ENCODE assay signal across 13 cellular contexts in the genomic region with DNA sequence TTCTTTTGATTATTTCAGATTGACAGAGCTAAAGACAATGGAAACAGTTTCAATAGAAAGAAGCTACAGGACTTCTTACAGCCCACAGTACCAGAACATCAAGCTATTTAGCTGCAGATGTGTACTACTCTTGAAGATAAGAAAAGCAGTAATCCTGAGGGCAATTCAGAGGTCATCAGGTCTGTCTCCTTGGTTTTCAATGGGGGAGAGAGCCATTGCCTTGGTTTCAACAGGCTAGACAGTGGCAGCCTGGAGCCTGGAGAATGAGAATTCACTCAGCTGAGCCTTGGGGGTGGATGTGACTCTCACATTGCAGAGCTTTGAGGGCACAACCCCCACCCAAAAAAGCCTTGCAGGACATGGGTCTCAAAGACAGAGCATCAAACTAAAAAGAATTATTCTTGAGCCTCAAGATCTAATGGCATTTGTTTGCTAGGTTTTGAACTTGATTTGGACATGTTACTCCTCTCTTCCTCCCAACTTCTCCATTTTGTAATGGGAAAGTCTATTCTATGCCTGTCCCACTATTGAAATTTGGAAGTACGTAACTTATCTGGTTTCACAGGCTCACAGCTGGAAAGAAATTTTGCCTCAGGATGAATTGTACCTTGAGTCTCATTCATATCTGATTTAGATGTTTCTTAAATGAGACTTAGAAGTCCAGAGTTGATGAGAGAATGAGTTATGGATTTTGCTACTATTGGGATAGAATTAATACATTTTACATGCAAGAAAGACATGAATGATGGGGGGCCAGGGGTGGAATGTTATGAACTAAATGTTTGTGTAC. TPM values are rescaled to one million over a fixed set of nuclear protein-coding genes. Genes with fewer than 3 reads are reported as not detected.
DNase-seq lines count a peak whose midpoint lies in the region; ATAC-seq, FAIRE-seq and TF ChIP-seq lines count a peak whose summit lies in the region.
"Had no signal": no experiment of that assay in that cellular context is flagged by ENCODE, and none has a peak within 500 bp of the region (broad histone marks: within the 10 kb centered on the region; RNA-seq: fewer than 3 reads in every experiment).

No MANE protein-coding gene starts in this region.

- no peaks in the 10 kb centered on the region for H3K79me1 ChIP-seq in mesendoderm (ENCODE audit: low read length)

- CTCF ChIA-PET in HepG2 (lab: Yijun Ruan, JAX; ENCODE audit: low intra/inter-chr PET ratio, low total read pairs), result no interaction called here

- peaks cover 2% of the 10 kb centered on the region for H3K36me3 Mint-ChIP-seq in chondrocyte (ENCODE audit: low read depth)
- H3K36me3 Mint-ChIP-seq: naive B cell had no signal

- no peaks in the 10 kb centered on the region for H3K9me3 Mint-ChIP-seq in chondrocyte (ENCODE audit: low read depth)

- H2BK5ac ChIP-seq in mesendoderm (ENCODE audit: low read length), result peak overlapping the region; percentile 93

- no peak overlapping the region for H4K5ac ChIP-seq in mesendoderm (ENCODE audit: low read length)

- H3K27me3 ChIP-seq in heart left ventricle, result no peaks in the 10 kb centered on the region
- H3K27me3 ChIP-seq in mesendoderm (ENCODE audit: insufficient read depth, low read length, poor library complexity), result no peaks in the 10 kb centered on the region
- no peaks in the 10 kb centered on the region for H3K27me3 ChIP-seq in upper lobe of left lung
- no peaks in the 10 kb centered on the region for H3K27me3 ChIP-seq in HepG2 (ENCODE audit: control insufficient read depth in 1 of 2, insufficient read depth in 2 of 2, low read length in 2 of 2)

- BruUV-seq in HepG2 (replicated peaks; lab: Mats Ljungman, UMichigan), result no TSS peak

- H3K4ac ChIP-seq in mesendoderm (ENCODE audit: low read depth, low read length), result peak overlapping the region; percentile 94

- H3K4me1 ChIP-seq in heart left ventricle (peaks cover 0 to 45% (median 12%) of the 10 kb centered on the region in 12 donors), mesendoderm (ENCODE audit: control insufficient read depth, low read depth, low read length) (peaks cover 5% of the 10 kb centered on the region), upper lobe of left lung (peaks cover 22 to 36% (median 29%) of the 10 kb centered on the region in 4 donors), HepG2 (ENCODE audit: insufficient read depth, low read length) (peaks cover 22% of the 10 kb centered on the region)

- no peak for TF ChIP-seq RAD21 in HepG2 (CRISPR knock-in tag; IDR thresholded peaks at IDR 0.05)

- TF ChIP-seq CTCF in heart left ventricle (IDR thresholded peaks at IDR 0.05) (no peak), chondrocyte (IDR thresholded peaks at IDR 0.05) (no peak), upper lobe of left lung (IDR thresholded peaks at IDR 0.05) (no peak), HepG2 (CRISPR knock-in tag; IDR thresholded peaks at IDR 0.05) (no peak)

- 87 to 94% (median 89%) methylated on average over 1 of the region's 1 CpG for WGBS in heart left ventricle, 4 donors
- WGBS in mesendoderm (ENCODE audit: extremely low coverage, insufficient coverage, low lambda C conversion rate), result no CpG with 5 or more reads among the region's 1 CpG
- WGBS in upper lobe of left lung, 2 donors, result 79 to 94% methylated on average over 1 of the region's 1 CpG
- WGBS in HepG2 (ENCODE audit: low lambda C conversion rate), result 93% methylated on average over 1 of the region's 1 CpG

- H2BK15ac ChIP-seq in mesendoderm (replicated peaks; ENCODE audit: low read depth), result peak overlapping the region; percentile 57

- peak overlapping the region; percentile 100 for H2BK120ac ChIP-seq in mesendoderm (ENCODE audit: low read depth, low read length)

- H2AK5ac ChIP-seq in mesendoderm (ENCODE audit: low read length), result peak overlapping the region; percentile 57

- H4K20me1 ChIP-seq in HepG2 (ENCODE audit: insufficient read depth, low read length), result no peaks in the 10 kb centered on the region

- TF ChIP-seq POLR2A in heart left ventricle (IDR thresholded peaks at IDR 0.05) (no peak), upper lobe of left lung (IDR thresholded peaks at IDR 0.05) (no peak), HepG2 (IDR thresholded peaks at IDR 0.05; ENCODE audit: insufficient read depth in 1 of 2, low read depth in 2 of 2, low read length in 2 of 2) (no peak)

- peak overlapping the region; percentile 56 for H3K56ac ChIP-seq in mesendoderm (ENCODE audit: low read length)

- POLR2A ChIA-PET in HepG2 (lab: Yijun Ruan, JAX), result no interaction called here

- in situ Hi-C loops in HepG2 (cut with HindIII; ENCODE audit: extremely low pct_ligation_motif_present, low pct_unique_long_range_greater_than_20kb), result no loop called here

- TF ChIP-seq EP300 in upper lobe of left lung (IDR thresholded peaks at IDR 0.05) (no peak), HepG2 (IDR thresholded peaks at IDR 0.05; ENCODE audit: low read depth in 2 of 2, low read length in 2 of 2) (no peak), HepG2 (CRISPR knock-in tag; IDR thresholded peaks at IDR 0.05; ENCODE audit: borderline replicate concordance) (no peak)

- FAIRE-seq in HepG2 (lab: Jason Lieb, UNC) (no peak), HTR-8/SVneo (lab: Jason Lieb, UNC) (no peak)
- FAIRE-seq: A204.1 had no signal

- H3K27ac Mint-ChIP-seq in chondrocyte (ENCODE audit: unreplicated experiment), result peak overlapping the region; percentile 42
- H3K27ac Mint-ChIP-seq: activated naive CD8-positive, alpha-beta T cell treated with anti-CD3 and anti-CD28 coated beads, Interleukin-2, amount 10 ng/mL, durations not matched to agents 7 days and 5 days had no signal

- H4K8ac ChIP-seq in mesendoderm (ENCODE audit: low read depth, low read length), result peak overlapping the region; percentile 81

- intact Hi-C loops in heart left ventricle (cut with DNase I) (loop anchor here in 5 of 10 donors (2.0 to 5.0 kb wide), 2 partner anchors 35 to 37 kb away; partner anchors contain the start of gene PLSCR1 (in 5 of the 5)), Right ventricle myocardium superior (cut with DNase I) (no loop called here), HepG2 (cut with micrococcal nuclease; ENCODE audit: unreplicated experiment) (no loop called here)

- H3K36me3 ChIP-seq in heart left ventricle, result peaks cover 0 to 4% (median 0%) of the 10 kb centered on the region in 9 donors
- no peaks in the 10 kb centered on the region for H3K36me3 ChIP-seq in mesendoderm (ENCODE audit: control insufficient read depth, insufficient read depth, low read length)
- H3K36me3 ChIP-seq in upper lobe of left lung, result peaks cover 0 to 4% (median 0%) of the 10 kb centered on the region in 4 donors
- no peaks in the 10 kb centered on the region for H3K36me3 ChIP-seq in HepG2 (replicated peaks in 1 of 2; ENCODE audit: control insufficient read depth in 1 of 2, insufficient read depth in 2 of 2, low read length in 2 of 2)

- no peak overlapping the region for H3K9ac ChIP-seq in mesendoderm (ENCODE audit: low read length)
- H3K9ac ChIP-seq in HepG2 (ENCODE audit: insufficient read depth, low read depth, low read length), result no peak overlapping the region

- H3K27ac ChIP-seq in heart left ventricle (peak overlapping the region in 10 of 12 donors; percentile 38 to 80 (median 62)), mesendoderm (ENCODE audit: low read depth, low read length) (peak overlapping the region; percentile 84), upper lobe of left lung (peak overlapping the region in 3 of 4 donors; percentile 1 to 56 (median 56)), HepG2 (ENCODE audit: extremely low read length, insufficient read depth, low read length) (no peak overlapping the region)

- no peak for ATAC-seq in heart left ventricle
- no peak for ATAC-seq in Right ventricle myocardium superior (ENCODE audit: poor library complexity)
- no peak for ATAC-seq in upper lobe of left lung (ENCODE audit: low FRiP score in 2 of 2)
- no peak for ATAC-seq in HepG2

- H3K4me3 Mint-ChIP-seq in chondrocyte (ENCODE audit: unreplicated experiment), result no peak overlapping the region
- H3K4me3 Mint-ChIP-seq: activated naive CD8-positive, alpha-beta T cell treated with anti-CD3 and anti-CD28 coated beads, Interleukin-2, amount 10 ng/mL, durations not matched to agents 7 days and 5 days; naive B cell had no signal

- no peaks in the 10 kb centered on the region for H3K9me3 ChIP-seq in heart left ventricle
- H3K9me3 ChIP-seq in upper lobe of left lung, result no peaks in the 10 kb centered on the region
- no peaks in the 10 kb centered on the region for H3K9me3 ChIP-seq in HepG2 (ENCODE audit: low read length)

- H3K79me2 ChIP-seq in mesendoderm (ENCODE audit: control insufficient read depth, insufficient read depth, low read length) (no peaks in the 10 kb centered on the region), HepG2 (ENCODE audit: insufficient read depth, low read length) (no peaks in the 10 kb centered on the region)

- no peak overlapping the region for H3K23ac ChIP-seq in mesendoderm (ENCODE audit: low read length)

- DNase-seq in heart left ventricle, result no peak
- DNase-seq in Right ventricle myocardium superior, result no peak
- DNase-seq in chondrocyte (ENCODE audit: low spot score), result no peak
- DNase-seq in mesendoderm, result peak; percentile 86
- DNase-seq in upper lobe of left lung, result no peak
- DNase-seq in HepG2 (ENCODE audit: low spot score), result no peak
- DNase-seq in HTR-8/SVneo (ENCODE audit: insufficient read length, low spot score), result no peak
- DNase-seq in anterior cingulate cortex (lab: John Stamatoyannopoulos, UW), result no peak
- DNase-seq: activated naive CD8-positive, alpha-beta T cell treated with anti-CD3 and anti-CD28 coated beads, Interleukin-2, amount 10 ng/mL, durations not matched to agents 7 days and 5 days; COR-L47; naive B cell had no signal

- H2AFZ ChIP-seq in HepG2 (ENCODE audit: low read length), result no peak overlapping the region

- peak overlapping the region; percentile 97 for H3K18ac ChIP-seq in mesendoderm (ENCODE audit: low read length)

- peaks cover 49% of the 10 kb centered on the region for H3K4me1 Mint-ChIP-seq in chondrocyte (ENCODE audit: low read depth)
- H3K4me1 Mint-ChIP-seq: naive B cell had no signal

- H3K4me2 ChIP-seq in mesendoderm (ENCODE audit: low read length) (no peak overlapping the region), HepG2 (ENCODE audit: low read depth, low read length) (no peak overlapping the region)

- H3K27me3 Mint-ChIP-seq in chondrocyte (ENCODE audit: low read depth), result no peaks in the 10 kb centered on the region
- H3K27me3 Mint-ChIP-seq: activated naive CD8-positive, alpha-beta T cell treated with anti-CD3 and anti-CD28 coated beads, Interleukin-2, amount 10 ng/mL, durations not matched to agents 7 days and 5 days; naive B cell had no signal

- H3K4me3 ChIP-seq in heart left ventricle (no peak overlapping the region), mesendoderm (ENCODE audit: low read length) (no peak overlapping the region), upper lobe of left lung (no peak overlapping the region), HepG2 (replicated peaks in 1 of 3; ENCODE audit: insufficient read depth in 1 of 3, low read depth in 2 of 3, low read length in 3 of 3) (no peak overlapping the region)

RNA-seq across cellular contexts. Expression of gene PLSCR1, which starts 36.9 kb away (rescaled TPM):
- 100 to 1,000 TPM in 1 of 9 donors, 10 to 100 TPM in 8; 17.4 to 113 (median 35.7) TPM for total RNA-seq in heart left ventricle
- polyA plus RNA-seq in heart left ventricle, result 10 to 100 TPM in 1 of 2 donors, 1 to 10 TPM in 1; 6.9 to 23.0 TPM
- 26.0 TPM for total RNA-seq in Right ventricle myocardium superior
- total RNA-seq in chondrocyte, result 21.5 to 34.6 TPM (median 23.9 TPM) in 3 replicates
- polyA plus RNA-seq in mesendoderm (2013, experiment 1 of 2), result 55.1 TPM
- 57.2 TPM for polyA plus RNA-seq in mesendoderm (2013, experiment 2 of 2)
- total RNA-seq in upper lobe of left lung, result 100 to 1,000 TPM in 3 of 6 donors, 10 to 100 TPM in 3; 77.4 to 173 (median 97.0) TPM
- total RNA-seq in HepG2 (2016; rRNA removed; fragmentation: Illumina TruSeq; extraction: Trizol), result 34.1 and 44.3 TPM in 2 replicates
- 8.3 and 8.7 TPM in 2 replicates for total RNA-seq in HepG2 (2016; cell fraction: cytosol; rRNA removed; fragmentation: Illumina TruSeq; extraction: Trizol; ENCODE audit: low read depth)
- 31.6 and 41.7 TPM in 2 replicates for total RNA-seq in HepG2 (2016; cell fraction: insoluble cytoplasmic fraction; rRNA removed; fragmentation: Illumina TruSeq; extraction: Trizol)
- total RNA-seq in HepG2 (2016; cell fraction: membrane; rRNA removed; fragmentation: Illumina TruSeq; extraction: Trizol), result 13.6 and 15.2 TPM in 2 replicates
- total RNA-seq in HepG2 (2016; cell fraction: nucleus; rRNA removed; fragmentation: Illumina TruSeq; extraction: Trizol), result 28.8 and 32.0 TPM in 2 replicates
- 25.0 and 33.8 TPM in 2 replicates for polyA plus RNA-seq in HepG2 (2011; rRNA removed)
- 27.9 and 28.3 TPM in 2 replicates for polyA plus RNA-seq in HepG2 (2011; cell fraction: cytosol; rRNA removed)
- polyA plus RNA-seq in HepG2 (2011; cell fraction: nucleus; rRNA removed), result 27.5 and 28.3 TPM in 2 replicates
- 28.5 and 29.8 TPM in 2 replicates for polyA plus RNA-seq in HepG2 (2012)
- polyA plus RNA-seq in HepG2 (2016; cell fraction: cytosol; fragmentation: Illumina TruSeq; extraction: Trizol; ENCODE audit: low read depth), result 3.7 and 4.0 TPM in 2 replicates
- 43.4 and 44.5 TPM in 2 replicates for polyA plus RNA-seq in HepG2 (2016; cell fraction: insoluble cytoplasmic fraction; fragmentation: Illumina TruSeq; extraction: Trizol; ENCODE audit: low read depth)
- polyA plus RNA-seq in HepG2 (2016; cell fraction: membrane; fragmentation: Illumina TruSeq; extraction: Trizol; ENCODE audit: low read depth), result 7.9 and 8.7 TPM in 2 replicates
- polyA plus RNA-seq in HepG2 (2016; cell fraction: nucleus; fragmentation: Illumina TruSeq; extraction: Trizol; ENCODE audit: insufficient read depth, low read depth), result 26.5 and 28.3 TPM in 2 replicates
- polyA minus RNA-seq in HepG2 (2011; rRNA and poly(A)+ RNA removed; ENCODE audit: low replicate concordance), result 19.7 and 37.7 TPM in 2 replicates
- polyA minus RNA-seq in HepG2 (2011; cell fraction: cytosol; rRNA and poly(A)+ RNA removed), result 18.0 and 20.0 TPM in 2 replicates
- 134 and 140 TPM in 2 replicates for polyA minus RNA-seq in HepG2 (2011; cell fraction: nucleus; rRNA and poly(A)+ RNA removed)

RNA-seq across cellular contexts. Expression of gene PLSCR2, which starts 38.2 kb away (rescaled TPM):
- total RNA-seq in heart left ventricle, result not detected
- polyA plus RNA-seq in heart left ventricle, result not detected
- not detected for total RNA-seq in Right ventricle myocardium superior
- not detected in 3 replicates for total RNA-seq in chondrocyte
- polyA plus RNA-seq in mesendoderm (2013, experiment 1 of 2), result not detected
- polyA plus RNA-seq in mesendoderm (2013, experiment 2 of 2), result not detected
- under 1 TPM in 1 of 6 donors, not detected in 5; 0.31 TPM for total RNA-seq in upper lobe of left lung
- total RNA-seq in HepG2 (2016; rRNA removed; fragmentation: Illumina TruSeq; extraction: Trizol), result not detected in 2 replicates
- total RNA-seq in HepG2 (2016; cell fraction: cytosol; rRNA removed; fragmentation: Illumina TruSeq; extraction: Trizol; ENCODE audit: low read depth), result not detected in 2 replicates
- not detected in 2 replicates for total RNA-seq in HepG2 (2016; cell fraction: insoluble cytoplasmic fraction; rRNA removed; fragmentation: Illumina TruSeq; extraction: Trizol)
- total RNA-seq in HepG2 (2016; cell fraction: membrane; rRNA removed; fragmentation: Illumina TruSeq; extraction: Trizol), result not detected in 2 replicates
- not detected in 2 replicates for total RNA-seq in HepG2 (2016; cell fraction: nucleus; rRNA removed; fragmentation: Illumina TruSeq; extraction: Trizol)
- polyA plus RNA-seq in HepG2 (2011; rRNA removed), result not detected in 2 replicates
- not detected in 2 replicates for polyA plus RNA-seq in HepG2 (2011; cell fraction: cytosol; rRNA removed)
- polyA plus RNA-seq in HepG2 (2011; cell fraction: nucleus; rRNA removed), result not detected in 2 replicates
- polyA plus RNA-seq in HepG2 (2012), result not detected in 2 replicates
- not detected in 2 replicates for polyA plus RNA-seq in HepG2 (2016; cell fraction: cytosol; fragmentation: Illumina TruSeq; extraction: Trizol; ENCODE audit: low read depth)
- polyA plus RNA-seq in HepG2 (2016; cell fraction: insoluble cytoplasmic fraction; fragmentation: Illumina TruSeq; extraction: Trizol; ENCODE audit: low read depth), result not detected in 2 replicates
- polyA plus RNA-seq in HepG2 (2016; cell fraction: membrane; fragmentation: Illumina TruSeq; extraction: Trizol; ENCODE audit: low read depth), result not detected in 2 replicates
- not detected in 2 replicates for polyA plus RNA-seq in HepG2 (2016; cell fraction: nucleus; fragmentation: Illumina TruSeq; extraction: Trizol; ENCODE audit: insufficient read depth, low read depth)
- polyA minus RNA-seq in HepG2 (2011; rRNA and poly(A)+ RNA removed; ENCODE audit: low replicate concordance), result not detected in 2 replicates
- polyA minus RNA-seq in HepG2 (2011; cell fraction: cytosol; rRNA and poly(A)+ RNA removed), result not detected in 2 replicates
- polyA minus RNA-seq in HepG2 (2011; cell fraction: nucleus; rRNA and poly(A)+ RNA removed), result not detected in 2 replicates
- total RNA-seq: activated naive CD8-positive, alpha-beta T cell treated with anti-CD3 and anti-CD28 coated beads, Interleukin-2, amount 10 ng/mL, durations not matched to agents 7 days and 5 days; subcutaneous adipose tissue had no signal
